Comparison of ENCODE assay signal across 1 cellular context in genomic region chr1:220997791-220998190, GRCh38.
TF ChIP-seq lines count a peak whose summit lies in the region.

No MANE protein-coding gene starts in this region.

TF ChIP-seq in H1, 55 proteins besides CTCF, POLR2A, EP300 and RAD21 (continued from another document):
- TF ChIP-seq SP2 (IDR thresholded peaks at IDR 0.05; ENCODE audit: low read length) (no peak), FOSL1 (IDR thresholded peaks at IDR 0.05; ENCODE audit: insufficient read depth, low read depth, low read length) (no peak), PHF8 (conservative IDR thresholded peaks at IDR 0.05; ENCODE audit: low read depth, low read length) (no peak), RBBP5 (IDR thresholded peaks at IDR 0.05; ENCODE audit: borderline replicate concordance, low read depth, low read length) (no peak), RXRA (IDR thresholded peaks at IDR 0.05; ENCODE audit: insufficient read depth, low read depth, low read length) (no peak), CREB1 (IDR thresholded peaks at IDR 0.05) (no peak)
